ENCODE assay signal across 10 cellular contexts in the genomic region with DNA sequence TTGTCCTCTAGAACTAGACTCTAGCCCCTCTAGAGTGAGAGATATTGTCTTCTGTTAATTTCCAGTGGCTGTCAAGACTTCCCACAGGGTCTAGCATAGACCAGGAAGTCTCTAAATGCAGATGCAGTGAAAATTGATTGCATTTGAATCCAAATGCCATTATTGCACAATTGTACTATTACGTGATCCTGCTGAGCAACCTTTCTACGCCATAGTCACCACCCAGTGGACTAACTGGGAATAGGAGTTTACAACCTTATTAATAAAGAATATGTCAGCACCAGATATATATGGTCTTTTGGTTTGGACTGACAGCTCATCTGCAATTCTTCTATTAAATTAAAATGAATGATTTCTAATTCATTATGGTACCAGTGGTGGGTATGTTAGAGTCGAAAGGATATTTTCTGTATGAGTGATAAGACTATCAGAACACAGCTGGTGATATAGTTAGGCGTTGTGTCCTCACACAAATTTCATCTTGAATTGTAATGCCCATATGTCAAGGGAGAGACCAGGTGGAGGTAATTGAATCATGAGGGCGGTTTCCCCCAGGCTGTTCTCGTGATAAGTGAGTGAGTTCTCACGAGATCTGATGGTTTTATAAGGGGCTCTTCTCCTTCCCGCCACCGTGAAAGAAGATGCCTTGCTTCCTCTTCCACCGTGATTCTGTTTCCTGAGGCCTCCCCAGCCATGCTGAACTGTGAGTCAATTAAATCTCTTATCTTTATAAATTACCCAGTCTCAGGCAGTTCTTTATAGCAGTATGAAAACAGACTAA.
DNase-seq lines count a peak whose midpoint lies in the region; ATAC-seq and TF ChIP-seq lines count a peak whose summit lies in the region.
"Had no signal": no experiment of that assay in that cellular context is flagged by ENCODE, and none has a peak within 500 bp of the region (broad histone marks: within the 10 kb centered on the region; RNA-seq: fewer than 3 reads in every experiment).

No MANE protein-coding gene starts in this region.

- no peaks in the 10 kb centered on the region for H3K4me1 Mint-ChIP-seq in CD4-positive, alpha-beta T cell (ENCODE audit: low read depth)
- H3K4me1 Mint-ChIP-seq in activated CD4-positive, alpha-beta T cell treated with anti-CD3 and anti-CD28 coated beads for 36 hours, result no peaks in the 10 kb centered on the region

- peaks cover 4% of the 10 kb centered on the region for H3K27me3 ChIP-seq in RWPE2 (ENCODE audit: insufficient read depth, poor library complexity, severe bottlenecking)
- H3K27me3 ChIP-seq in right atrium auricular region, result no peaks in the 10 kb centered on the region
- H3K27me3 ChIP-seq in CD4-positive, alpha-beta T cell (ENCODE audit: control insufficient read depth, insufficient read depth, low read length), result no peaks in the 10 kb centered on the region

- no peaks in the 10 kb centered on the region for H3K36me3 Mint-ChIP-seq in CD4-positive, alpha-beta T cell (ENCODE audit: low read depth)
- no peaks in the 10 kb centered on the region for H3K36me3 Mint-ChIP-seq in activated CD4-positive, alpha-beta T cell treated with anti-CD3 and anti-CD28 coated beads for 36 hours (ENCODE audit: low read depth)

- peaks cover 2% of the 10 kb centered on the region for H3K9me3 Mint-ChIP-seq in CD4-positive, alpha-beta T cell
- H3K9me3 Mint-ChIP-seq in activated CD4-positive, alpha-beta T cell treated with anti-CD3 and anti-CD28 coated beads for 36 hours (ENCODE audit: low read depth), result no peaks in the 10 kb centered on the region

- H3K4me3 ChIP-seq in RWPE2 (ENCODE audit: severe bottlenecking), result no peak overlapping the region
- H3K4me3 ChIP-seq in right atrium auricular region, result no peak overlapping the region
- H3K4me3 ChIP-seq: lower lobe of right lung had no signal

- no peak for ATAC-seq in RWPE2 (ENCODE audit: low read depth)
- ATAC-seq in CD4-positive, alpha-beta T cell (ENCODE audit: poor library complexity), result no peak
- ATAC-seq in activated CD4-positive, alpha-beta T cell treated with anti-CD3 and anti-CD28 coated beads for 36 hours, result no peak
- ATAC-seq: lower lobe of right lung had no signal

- intact Hi-C loops in CD4-positive, alpha-beta T cell (cut with DNase I, micrococcal nuclease), result no loop called here
- intact Hi-C loops in activated CD4-positive, alpha-beta T cell treated with anti-CD3 and anti-CD28 coated beads for 36 hours (cut with DNase I, micrococcal nuclease), result no loop called here

- no peak overlapping the region for H3K27ac Mint-ChIP-seq in CD4-positive, alpha-beta T cell
- H3K27ac Mint-ChIP-seq in activated CD4-positive, alpha-beta T cell treated with anti-CD3 and anti-CD28 coated beads for 36 hours, result no peak overlapping the region

- no peaks in the 10 kb centered on the region for H3K4me1 ChIP-seq in RWPE2 (ENCODE audit: insufficient read depth, poor library complexity, severe bottlenecking)
- H3K4me1 ChIP-seq in right atrium auricular region, result no peaks in the 10 kb centered on the region
- H3K4me1 ChIP-seq: lower lobe of right lung had no signal

- H3K4me3 Mint-ChIP-seq in CD4-positive, alpha-beta T cell, result no peak overlapping the region
- no peak overlapping the region for H3K4me3 Mint-ChIP-seq in activated CD4-positive, alpha-beta T cell treated with anti-CD3 and anti-CD28 coated beads for 36 hours

- TF ChIP-seq CTCF in RWPE2 (IDR thresholded peaks at IDR 0.05; ENCODE audit: poor library complexity, severe bottlenecking) (peak; percentile 63), right atrium auricular region (IDR thresholded peaks at IDR 0.05) (no peak)
- no peak for TF ChIP-seq CTCF in CD4-positive, alpha-beta T cell (IDR thresholded peaks at IDR 0.05)

- in situ Hi-C loops in KBM-7 (cut with MboI; ENCODE audit: low pct_unique_long_range_greater_than_20kb, low sequenced_read_pairs), result no loop called here

- CTCF ChIA-PET in CD4-positive, alpha-beta T cell (lab: Charles Lee), result no interaction called here
- CTCF ChIA-PET in activated CD4-positive, alpha-beta T cell treated with anti-CD3 and anti-CD28 coated beads for 36 hours (lab: Charles Lee), result no interaction called here

- POLR2A ChIA-PET in CD4-positive, alpha-beta T cell (lab: Charles Lee), result no interaction called here
- POLR2A ChIA-PET in activated CD4-positive, alpha-beta T cell treated with anti-CD3 and anti-CD28 coated beads for 36 hours (lab: Charles Lee), result no interaction called here

- H3K27me3 Mint-ChIP-seq in CD4-positive, alpha-beta T cell, result no peaks in the 10 kb centered on the region
- H3K27me3 Mint-ChIP-seq in activated CD4-positive, alpha-beta T cell treated with anti-CD3 and anti-CD28 coated beads for 36 hours, result no peaks in the 10 kb centered on the region

- DNase-seq in DMS53 treated with DMSO at 0.1 percent for 48 hours (lab: John Stamatoyannopoulos, UW; ENCODE audit: unreplicated experiment) (peak; percentile 9), KBM-7 (peak; percentile 9), RWPE2 (ENCODE audit: low spot score) (no peak), left kidney (ENCODE audit: low read depth, low spot score) (peak; percentile 31), right atrium auricular region (ENCODE audit: low spot score) (no peak)
- DNase-seq in CD4-positive, alpha-beta T cell, result no peak
- no peak for DNase-seq in activated CD4-positive, alpha-beta T cell treated with anti-CD3 and anti-CD28 coated beads for 36 hours
- DNase-seq in stimulated activated CD4-positive, alpha-beta T cell treated with anti-CD3 and anti-CD28 coated beads, Interleukin-15, amount 100 ng/mL, for 24 hours, result no peak
- DNase-seq: EL, lower lobe of right lung had no signal

- H3K9me3 ChIP-seq in RWPE2 (ENCODE audit: severe bottlenecking) (no peaks in the 10 kb centered on the region), right atrium auricular region (no peaks in the 10 kb centered on the region)
- H3K9me3 ChIP-seq in CD4-positive, alpha-beta T cell (ENCODE audit: control insufficient read depth, low read length), result no peaks in the 10 kb centered on the region
- H3K9me3 ChIP-seq: lower lobe of right lung had no signal

- H3K36me3 ChIP-seq in RWPE2 (ENCODE audit: low read depth), result no peaks in the 10 kb centered on the region
- no peaks in the 10 kb centered on the region for H3K36me3 ChIP-seq in right atrium auricular region
- H3K36me3 ChIP-seq: lower lobe of right lung had no signal

- H3K27ac ChIP-seq in RWPE2 (ENCODE audit: poor library complexity, severe bottlenecking) (no peak overlapping the region), right atrium auricular region (no peak overlapping the region)
- no peak overlapping the region for H3K27ac ChIP-seq in CD4-positive, alpha-beta T cell (ENCODE audit: low read depth, low read length)
- H3K27ac ChIP-seq: lower lobe of right lung had no signal

Comparison
In these comparisons a context has a peak if more than half of its experiments do, and no peak if none do; other contexts are left out.
1. DNase-seq: peak in DMS53 treated with DMSO at 0.1 percent for 48 hours (single experiment), KBM-7 (single experiment) and left kidney (single experiment); none in RWPE2 (single experiment), right atrium auricular region (single experiment), CD4-positive, alpha-beta T cell (0 of 10), activated CD4-positive, alpha-beta T cell treated with anti-CD3 and anti-CD28 coated beads for 36 hours (single experiment) and stimulated activated CD4-positive, alpha-beta T cell treated with anti-CD3 and anti-CD28 coated beads, Interleukin-15, amount 100 ng/mL, for 24 hours (single experiment).